16 cellular contexts compared by ENCODE assay signal in genomic region chr5:77281969-77282336, GRCh38.
DNase-seq lines count a peak whose midpoint lies in the region; ATAC-seq, FAIRE-seq and TF ChIP-seq lines count a peak whose summit lies in the region.
"Had no signal": no experiment of that assay in that cellular context is flagged by ENCODE, and none has a peak within 500 bp of the region (broad histone marks: within the 10 kb centered on the region; RNA-seq: fewer than 3 reads in every experiment).

No MANE protein-coding gene starts in this region.

- H3K4me1 Mint-ChIP-seq in astrocyte (ENCODE audit: low read depth, unreplicated experiment), result no peaks in the 10 kb centered on the region
- peaks cover 10% of the 10 kb centered on the region for H3K4me1 Mint-ChIP-seq in activated CD4-positive, alpha-beta memory T cell treated with anti-CD3 and anti-CD28 coated beads for 36 hours (ENCODE audit: low read depth)

- H3K9ac ChIP-seq in astrocyte (ENCODE audit: low read length), result no peak overlapping the region

- POLR2A ChIA-PET in A549 (lab: Yijun Ruan, JAX), result interaction anchor here (1.1 kb wide), 1 partner anchor 20 kb away, joined by 3 read pairs; no protein-coding TSS in a partner anchor
- POLR2A ChIA-PET in activated CD4-positive, alpha-beta memory T cell treated with anti-CD3 and anti-CD28 coated beads for 36 hours (lab: Charles Lee), result no interaction called here

- CTCF ChIA-PET in A549 (lab: Yijun Ruan, JAX), result interaction anchor here (1.6 to 2.2 kb wide), 2 partner anchors 9 to 13 kb away, joined by 5 to 9 read pairs; no protein-coding TSS in a partner anchor
- CTCF ChIA-PET in activated CD4-positive, alpha-beta memory T cell treated with anti-CD3 and anti-CD28 coated beads for 36 hours (lab: Charles Lee), result no interaction called here

- H3K4me2 ChIP-seq in A549, result peak overlapping the region; percentile 34; the same call in 2 of the 3 replicates
- peak overlapping the region; percentile 39 for H3K4me2 ChIP-seq in astrocyte (ENCODE audit: low read length)
- H3K4me2 ChIP-seq: PC-9 had no signal

- H3K4me1 ChIP-seq in A549 (peaks cover 12% of the 10 kb centered on the region; the same call in 2 of the 3 replicates), astrocyte (ENCODE audit: insufficient read depth, low read length) (peaks cover 7% of the 10 kb centered on the region)
- H3K4me1 ChIP-seq: Caco-2 had no signal

- intact Hi-C loops in activated CD4-positive, alpha-beta memory T cell treated with anti-CD3 and anti-CD28 coated beads for 36 hours (cut with micrococcal nuclease), result no loop called here
- intact Hi-C loops in posterior vena cava (cut with DNase I), result no loop called here

- TF ChIP-seq EP300 in A549 (IDR thresholded peaks at IDR 0.05), result no peak

- H3K27me3 ChIP-seq in astrocyte (ENCODE audit: insufficient read depth, low read length), result no peaks in the 10 kb centered on the region

- no peaks in the 10 kb centered on the region for H3K36me3 Mint-ChIP-seq in astrocyte (ENCODE audit: low read depth, unreplicated experiment)
- H3K36me3 Mint-ChIP-seq in activated CD4-positive, alpha-beta memory T cell treated with anti-CD3 and anti-CD28 coated beads for 36 hours, result no peaks in the 10 kb centered on the region
- H3K36me3 Mint-ChIP-seq: CD4-positive, CD25-positive, alpha-beta regulatory T cell had no signal

- H3K27me3 Mint-ChIP-seq in astrocyte (ENCODE audit: low read depth, unreplicated experiment), result peaks cover 22% of the 10 kb centered on the region
- no peaks in the 10 kb centered on the region for H3K27me3 Mint-ChIP-seq in activated CD4-positive, alpha-beta memory T cell treated with anti-CD3 and anti-CD28 coated beads for 36 hours

- DNase-seq in A549 (ENCODE audit: low read depth in 1 of 2, low spot score in 1 of 2), result no peak
- DNase-seq in HTR-8/SVneo (ENCODE audit: insufficient read length, low spot score), result no peak
- DNase-seq in astrocyte (ENCODE audit: low read depth), result no peak
- no peak for DNase-seq in left lobe of liver (ENCODE audit: low spot score)
- no peak for DNase-seq in activated CD4-positive, alpha-beta memory T cell treated with anti-CD3 and anti-CD28 coated beads for 36 hours
- DNase-seq in posterior vena cava (ENCODE audit: low spot score), result no peak
- no peak for DNase-seq in AG08395 (ENCODE audit: low spot score)
- DNase-seq in H4 (ENCODE audit: low spot score), result no peak
- DNase-seq: Caco-2; CD4-positive, CD25-positive, alpha-beta regulatory T cell; DMS53; NCI-H1417 treated with DMSO at 0.1 percent for 48 hours; NCI-H2171 treated with DMSO at 0.1 percent for 48 hours; NCI-H748 treated with DMSO at 0.1 percent for 48 hours had no signal

- TF ChIP-seq CTCF in A549 (IDR thresholded peaks at IDR 0.05) (no peak), astrocyte (IDR thresholded peaks at IDR 0.05; ENCODE audit: insufficient read depth, low read depth, low read length) (no peak)

- WGBS in A549 (ENCODE audit: missing lambda C conversion rate), result 52% methylated on average over 3 of the region's 3 CpGs

- FAIRE-seq in A549 (lab: Jason Lieb, UNC) (no peak), HTR-8/SVneo (lab: Jason Lieb, UNC) (peak; percentile 54), astrocyte (lab: Jason Lieb, UNC) (no peak)

- H3K4me3 Mint-ChIP-seq in astrocyte (ENCODE audit: unreplicated experiment), result no peak overlapping the region
- no peak overlapping the region for H3K4me3 Mint-ChIP-seq in activated CD4-positive, alpha-beta memory T cell treated with anti-CD3 and anti-CD28 coated beads for 36 hours
- H3K4me3 Mint-ChIP-seq: CD4-positive, CD25-positive, alpha-beta regulatory T cell had no signal

- H3K4me3 ChIP-seq in A549 (no peak overlapping the region), astrocyte (ENCODE audit: insufficient read depth, low read depth, low read length) (no peak overlapping the region)
- H3K4me3 ChIP-seq: PC-9 had no signal

- TF ChIP-seq RAD21 in A549 (conservative IDR thresholded peaks at IDR 0.05 in 1 of 2, IDR thresholded peaks at IDR 0.05 in 1 of 2), result no peak

- peak overlapping the region in 1 of 2 experiments; percentile 45; a peak in 2 of 6 replicates for H3K27ac ChIP-seq in A549
- H3K27ac ChIP-seq in astrocyte (ENCODE audit: low read depth, low read length), result no peak overlapping the region
- H3K27ac ChIP-seq: HL-60, PC-9 had no signal

- peak overlapping the region; percentile 42 for H2AFZ ChIP-seq in astrocyte (ENCODE audit: low read depth, low read length)
- H2AFZ ChIP-seq: PC-9 had no signal

- H3K79me2 ChIP-seq in astrocyte (ENCODE audit: insufficient read depth, low read length), result no peaks in the 10 kb centered on the region

- no peaks in the 10 kb centered on the region for H4K20me1 ChIP-seq in astrocyte (ENCODE audit: insufficient read depth, low read length)

- H3K9me3 ChIP-seq in A549, result no peaks in the 10 kb centered on the region
- no peaks in the 10 kb centered on the region for H3K9me3 ChIP-seq in astrocyte (ENCODE audit: insufficient read depth, low read depth, low read length)
- H3K9me3 ChIP-seq: Caco-2 had no signal

- ATAC-seq in A549, result peak in 1 of 2 experiments; percentile 22; a peak in 2 of 6 replicates
- peak; percentile 39 for ATAC-seq in left lobe of liver

- no peak for TF ChIP-seq POLR2A in A549 (IDR thresholded peaks at IDR 0.05; ENCODE audit: low read length)

- H3K36me3 ChIP-seq in astrocyte (ENCODE audit: insufficient read depth, low read length), result no peaks in the 10 kb centered on the region

- no peaks in the 10 kb centered on the region for H3K9me3 Mint-ChIP-seq in astrocyte (ENCODE audit: unreplicated experiment)
- no peaks in the 10 kb centered on the region for H3K9me3 Mint-ChIP-seq in activated CD4-positive, alpha-beta memory T cell treated with anti-CD3 and anti-CD28 coated beads for 36 hours

- no peak overlapping the region for H3K27ac Mint-ChIP-seq in astrocyte (ENCODE audit: unreplicated experiment)
- no peak overlapping the region for H3K27ac Mint-ChIP-seq in activated CD4-positive, alpha-beta memory T cell treated with anti-CD3 and anti-CD28 coated beads for 36 hours
- H3K27ac Mint-ChIP-seq: CD4-positive, CD25-positive, alpha-beta regulatory T cell had no signal

TF ChIP-seq in A549, 52 proteins besides CTCF, POLR2A, EP300 and RAD21:
- TF ChIP-seq HEYL (CRISPR knock-in tag; IDR thresholded peaks at IDR 0.05) (no peak), NPAS2 (CRISPR knock-in tag; IDR thresholded peaks at IDR 0.05; ENCODE audit: borderline replicate concordance) (no peak), POLR2AphosphoS2 (conservative IDR thresholded peaks at IDR 0.05; ENCODE audit: low read length) (no peak), JUN (IDR thresholded peaks at IDR 0.05) (no peak), GATA3 (IDR thresholded peaks at IDR 0.05; ENCODE audit: borderline replicate concordance) (no peak), HOXB13 (CRISPR knock-in tag; IDR thresholded peaks at IDR 0.05; ENCODE audit: low read depth) (no peak), CEBPB (IDR thresholded peaks at IDR 0.05) (no peak), KDM1A (IDR thresholded peaks at IDR 0.05; ENCODE audit: low read depth) (no peak), RCOR1 (IDR thresholded peaks at IDR 0.05; ENCODE audit: low read depth, low read length) (no peak), MAX (IDR thresholded peaks at IDR 0.05) (no peak), CHD4 (IDR thresholded peaks at IDR 0.05; ENCODE audit: borderline replicate concordance) (no peak), CHD2 (IDR thresholded peaks at IDR 0.05; ENCODE audit: low read length, partially characterized antibody) (no peak), TP53 (CRISPR knock-in tag; IDR thresholded peaks at IDR 0.05) (no peak), NFE2L2 (conservative IDR thresholded peaks at IDR 0.05; ENCODE audit: low read length) (no peak)
- TF ChIP-seq, protein P1, sequence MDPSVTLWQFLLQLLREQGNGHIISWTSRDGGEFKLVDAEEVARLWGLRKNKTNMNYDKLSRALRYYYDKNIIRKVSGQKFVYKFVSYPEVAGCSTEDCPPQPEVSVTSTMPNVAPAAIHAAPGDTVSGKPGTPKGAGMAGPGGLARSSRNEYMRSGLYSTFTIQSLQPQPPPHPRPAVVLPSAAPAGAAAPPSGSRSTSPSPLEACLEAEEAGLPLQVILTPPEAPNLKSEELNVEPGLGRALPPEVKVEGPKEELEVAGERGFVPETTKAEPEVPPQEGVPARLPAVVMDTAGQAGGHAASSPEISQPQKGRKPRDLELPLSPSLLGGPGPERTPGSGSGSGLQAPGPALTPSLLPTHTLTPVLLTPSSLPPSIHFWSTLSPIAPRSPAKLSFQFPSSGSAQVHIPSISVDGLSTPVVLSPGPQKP (IDR thresholded peaks at IDR 0.05; ENCODE audit: low read depth, low read length), result no peak
- TF ChIP-seq, protein P2, sequence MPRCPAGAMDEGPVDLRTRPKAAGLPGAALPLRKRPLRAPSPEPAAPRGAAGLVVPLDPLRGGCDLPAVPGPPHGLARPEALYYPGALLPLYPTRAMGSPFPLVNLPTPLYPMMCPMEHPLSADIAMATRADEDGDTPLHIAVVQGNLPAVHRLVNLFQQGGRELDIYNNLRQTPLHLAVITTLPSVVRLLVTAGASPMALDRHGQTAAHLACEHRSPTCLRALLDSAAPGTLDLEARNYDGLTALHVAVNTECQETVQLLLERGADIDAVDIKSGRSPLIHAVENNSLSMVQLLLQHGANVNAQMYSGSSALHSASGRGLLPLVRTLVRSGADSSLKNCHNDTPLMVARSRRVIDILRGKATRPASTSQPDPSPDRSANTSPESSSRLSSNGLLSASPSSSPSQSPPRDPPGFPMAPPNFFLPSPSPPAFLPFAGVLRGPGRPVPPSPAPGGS (IDR thresholded peaks at IDR 0.05), result no peak
